ENCODE assay signal across 1 cellular context in the genomic region with DNA sequence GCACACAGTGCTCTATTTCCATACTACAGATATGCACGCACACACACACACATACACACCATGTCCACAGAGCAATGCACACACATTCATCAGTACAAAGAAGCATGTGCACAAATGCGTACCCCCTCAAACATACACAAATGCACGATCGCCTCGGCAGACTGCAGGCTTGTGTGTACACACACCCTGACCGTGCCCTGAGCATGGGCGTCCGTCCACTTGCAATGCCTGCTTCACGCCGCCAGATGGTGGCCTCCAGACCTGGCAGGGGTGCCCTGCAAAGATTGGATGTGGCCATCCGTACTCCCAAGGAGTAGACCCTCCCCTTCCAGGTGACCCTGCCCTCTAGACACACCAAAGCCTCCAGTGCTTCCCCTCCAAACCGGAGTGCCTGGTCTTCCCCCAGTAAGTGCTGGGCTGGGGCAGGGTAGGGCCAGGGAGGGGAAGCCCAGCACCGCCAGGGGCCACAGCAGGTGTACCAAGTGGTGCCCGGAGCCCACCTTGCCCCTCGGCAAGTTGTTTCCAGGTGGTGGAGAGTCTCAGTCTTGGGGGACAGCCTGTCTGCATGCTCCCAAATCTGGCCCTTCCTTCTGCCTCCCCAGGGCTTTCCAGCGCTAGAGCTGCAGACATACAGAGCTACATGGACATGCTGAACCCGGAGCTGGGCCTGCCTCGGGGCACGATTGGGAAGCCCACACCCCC.
TF ChIP-seq lines count a peak whose summit lies in the region.

No MANE protein-coding gene starts in this region.

TF ChIP-seq in IMR-90, 13 proteins besides CTCF, POLR2A, EP300 and RAD21:
- no peak for TF ChIP-seq FOS (IDR thresholded peaks at IDR 0.05; ENCODE audit: low read depth, low read length)
- TF ChIP-seq RFX5 (IDR thresholded peaks at IDR 0.05; ENCODE audit: low read depth, low read length): no peak
- TF ChIP-seq RCOR1 (IDR thresholded peaks at IDR 0.05; ENCODE audit: insufficient replicate concordance, low read length): no peak
- TF ChIP-seq SMC3 (IDR thresholded peaks at IDR 0.05; ENCODE audit: low read depth, low read length): peak; percentile 43
- TF ChIP-seq, protein P1, sequence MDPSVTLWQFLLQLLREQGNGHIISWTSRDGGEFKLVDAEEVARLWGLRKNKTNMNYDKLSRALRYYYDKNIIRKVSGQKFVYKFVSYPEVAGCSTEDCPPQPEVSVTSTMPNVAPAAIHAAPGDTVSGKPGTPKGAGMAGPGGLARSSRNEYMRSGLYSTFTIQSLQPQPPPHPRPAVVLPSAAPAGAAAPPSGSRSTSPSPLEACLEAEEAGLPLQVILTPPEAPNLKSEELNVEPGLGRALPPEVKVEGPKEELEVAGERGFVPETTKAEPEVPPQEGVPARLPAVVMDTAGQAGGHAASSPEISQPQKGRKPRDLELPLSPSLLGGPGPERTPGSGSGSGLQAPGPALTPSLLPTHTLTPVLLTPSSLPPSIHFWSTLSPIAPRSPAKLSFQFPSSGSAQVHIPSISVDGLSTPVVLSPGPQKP (IDR thresholded peaks at IDR 0.05; ENCODE audit: borderline replicate concordance, low read depth, low read length): no peak
- TF ChIP-seq CEBPB (IDR thresholded peaks at IDR 0.05; ENCODE audit: low read depth, low read length): no peak
- TF ChIP-seq NFE2L2 (IDR thresholded peaks at IDR 0.05; ENCODE audit: low read depth, low read length): no peak
- no peak for TF ChIP-seq MAFK (IDR thresholded peaks at IDR 0.05; ENCODE audit: low read depth, low read length)
